Comparison of ENCODE assay signal across 10 cellular contexts in genomic region chr5:55633574-55634203, GRCh38.
A peak's percentile ranks its signal among the peaks of the same experiment; 100 is the strongest.
DNase-seq lines count a peak whose midpoint lies in the region; ATAC-seq and TF ChIP-seq lines count a peak whose summit lies in the region.
"Had no signal": no experiment of that assay in that cellular context is flagged by ENCODE, and none has a peak within 500 bp of the region (broad histone marks: within the 10 kb centered on the region; RNA-seq: fewer than 3 reads in every experiment).

No MANE protein-coding gene starts in this region.

- in situ Hi-C loops in KBM-7 (cut with MboI; ENCODE audit: low pct_unique_long_range_greater_than_20kb, low sequenced_read_pairs) = no loop called here

- H4K20me1 ChIP-seq in hepatocyte (ENCODE audit: insufficient read depth, poor library complexity, severe bottlenecking) = no peaks in the 10 kb centered on the region
- H4K20me1 ChIP-seq: BLaER1 treated with 17β-estradiol and CSF1 and Interleukin-3, amounts not matched to agents 10 nM and 100 nM had no signal

- H3K4me1 ChIP-seq in right cardiac atrium (ENCODE audit: control insufficient read depth, insufficient read depth, low read length) (peaks cover 6% of the 10 kb centered on the region), tibial nerve (peaks cover 0 to 56% (median 40%) of the 10 kb centered on the region in 4 donors), hepatocyte (ENCODE audit: insufficient read depth) (peaks cover 35% of the 10 kb centered on the region)

- TF ChIP-seq POLR2A in tibial nerve (IDR thresholded peaks at IDR 0.05) = no peak

- CTCF ChIA-PET in activated CD8-positive, alpha-beta memory T cell treated with anti-CD3 and anti-CD28 coated beads, Interleukin-2, amount 10 ng/mL, durations not matched to agents 7 days and 5 days (lab: Charles Lee) = no interaction called here
- CTCF ChIA-PET in activated CD8-positive, alpha-beta T cell treated with anti-CD3 and anti-CD28 coated beads for 36 hours (lab: Charles Lee) = no interaction called here

- H3K4me1 Mint-ChIP-seq in activated CD8-positive, alpha-beta memory T cell treated with anti-CD3 and anti-CD28 coated beads, Interleukin-2, amount 10 ng/mL, durations not matched to agents 7 days and 5 days = peaks cover 8% of the 10 kb centered on the region
- H3K4me1 Mint-ChIP-seq in activated CD8-positive, alpha-beta T cell treated with anti-CD3 and anti-CD28 coated beads for 36 hours (ENCODE audit: low read depth) = peaks cover 10% of the 10 kb centered on the region

- H3K9me3 ChIP-seq in right cardiac atrium (ENCODE audit: control insufficient read depth, low read length) (no peaks in the 10 kb centered on the region), tibial nerve (no peaks in the 10 kb centered on the region), hepatocyte (ENCODE audit: low read depth) (no peaks in the 10 kb centered on the region)
- H3K9me3 ChIP-seq: BLaER1 treated with 17β-estradiol and CSF1 and Interleukin-3, amounts not matched to agents 10 nM and 100 nM had no signal

- no peak for DNase-seq in activated CD8-positive, alpha-beta memory T cell treated with anti-CD3 and anti-CD28 coated beads, Interleukin-2, amount 10 ng/mL, durations not matched to agents 7 days and 5 days
- no peak for DNase-seq in activated CD8-positive, alpha-beta memory T cell treated with anti-CD3 and anti-CD28 coated beads for 24 hours
- DNase-seq in activated CD8-positive, alpha-beta T cell treated with anti-CD3 and anti-CD28 coated beads for 36 hours = peak; percentile 8
- peak; percentile 66 to 71 (median 69) for DNase-seq in right cardiac atrium
- DNase-seq in tibial nerve (ENCODE audit: low spot score in 2 of 2) = no peak
- no peak for DNase-seq in hepatocyte (ENCODE audit: low spot score)
- DNase-seq in KBM-7 = no peak
- DNase-seq in SKM-1 (lab: John Stamatoyannopoulos, UW; ENCODE audit: unreplicated experiment) = no peak
- DNase-seq: NCI-H1436 had no signal

- POLR2A ChIA-PET in activated CD8-positive, alpha-beta T cell treated with anti-CD3 and anti-CD28 coated beads for 36 hours (lab: Charles Lee) = no interaction called here

- WGBS in right cardiac atrium = 20% methylated on average over 4 of the region's 4 CpGs
- WGBS in tibial nerve, 2 donors = 54 to 67% methylated on average over 4 of the region's 4 CpGs
- 89% methylated on average over 4 of the region's 4 CpGs for WGBS in hepatocyte (ENCODE audit: low lambda C conversion rate, missing lambda C conversion rate)

- no peaks in the 10 kb centered on the region for H3K27me3 Mint-ChIP-seq in activated CD8-positive, alpha-beta memory T cell treated with anti-CD3 and anti-CD28 coated beads, Interleukin-2, amount 10 ng/mL, durations not matched to agents 7 days and 5 days
- H3K27me3 Mint-ChIP-seq in activated CD8-positive, alpha-beta T cell treated with anti-CD3 and anti-CD28 coated beads for 36 hours = no peaks in the 10 kb centered on the region

- H3K4me3 ChIP-seq in right cardiac atrium (ENCODE audit: low read length) = peak overlapping the region; percentile 25
- no peak overlapping the region for H3K4me3 ChIP-seq in tibial nerve
- no peak overlapping the region for H3K4me3 ChIP-seq in hepatocyte
- H3K4me3 ChIP-seq: BLaER1 treated with 17β-estradiol and CSF1 and Interleukin-3, amounts not matched to agents 10 nM and 100 nM had no signal

- no peaks in the 10 kb centered on the region for H3K9me3 Mint-ChIP-seq in activated CD8-positive, alpha-beta memory T cell treated with anti-CD3 and anti-CD28 coated beads, Interleukin-2, amount 10 ng/mL, durations not matched to agents 7 days and 5 days (ENCODE audit: low read depth)
- H3K9me3 Mint-ChIP-seq in activated CD8-positive, alpha-beta T cell treated with anti-CD3 and anti-CD28 coated beads for 36 hours = no peaks in the 10 kb centered on the region

- intact Hi-C loops in activated CD8-positive, alpha-beta T cell treated with anti-CD3 and anti-CD28 coated beads for 36 hours (cut with micrococcal nuclease) = no loop called here
- intact Hi-C loops in right cardiac atrium (cut with DNase I) = no loop called here

- no peaks in the 10 kb centered on the region for H3K9me2 ChIP-seq in hepatocyte (replicated peaks; ENCODE audit: insufficient read depth)

- ATAC-seq in activated CD8-positive, alpha-beta memory T cell treated with anti-CD3 and anti-CD28 coated beads, Interleukin-2, amount 10 ng/mL, durations not matched to agents 7 days and 5 days = peak; percentile 23
- peak; percentile 42 for ATAC-seq in activated CD8-positive, alpha-beta T cell treated with anti-CD3 and anti-CD28 coated beads for 36 hours
- peak; percentile 79 to 86 for ATAC-seq in right cardiac atrium

- H3K36me3 ChIP-seq in tibial nerve (peaks cover 0 to 2% (median 0%) of the 10 kb centered on the region in 3 donors), hepatocyte (replicated peaks; ENCODE audit: insufficient read depth, low read depth) (no peaks in the 10 kb centered on the region)

- H3K36me3 Mint-ChIP-seq in activated CD8-positive, alpha-beta memory T cell treated with anti-CD3 and anti-CD28 coated beads, Interleukin-2, amount 10 ng/mL, durations not matched to agents 7 days and 5 days = peaks cover 10% of the 10 kb centered on the region
- H3K36me3 Mint-ChIP-seq in activated CD8-positive, alpha-beta T cell treated with anti-CD3 and anti-CD28 coated beads for 36 hours (ENCODE audit: low read depth) = peaks cover 20% of the 10 kb centered on the region

- H3K4me2 ChIP-seq in hepatocyte = no peak overlapping the region
- H3K4me2 ChIP-seq: BLaER1 treated with 17β-estradiol and CSF1 and Interleukin-3, amounts not matched to agents 10 nM and 100 nM had no signal

- H3K27ac ChIP-seq in right cardiac atrium (ENCODE audit: low read length) = peak overlapping the region; percentile 83
- H3K27ac ChIP-seq in tibial nerve = peak overlapping the region; percentile 53 to 70 (median 65)
- no peak overlapping the region for H3K27ac ChIP-seq in hepatocyte
- H3K27ac ChIP-seq: BLaER1 treated with 17β-estradiol and CSF1 and Interleukin-3, amounts not matched to agents 10 nM and 100 nM had no signal

- H3K27me3 ChIP-seq in right cardiac atrium (ENCODE audit: control insufficient read depth, insufficient read depth) = no peaks in the 10 kb centered on the region
- no peaks in the 10 kb centered on the region for H3K27me3 ChIP-seq in tibial nerve
- H3K27me3 ChIP-seq in hepatocyte = no peaks in the 10 kb centered on the region
- H3K27me3 ChIP-seq: BLaER1 treated with 17β-estradiol and CSF1 and Interleukin-3, amounts not matched to agents 10 nM and 100 nM had no signal

- TF ChIP-seq EP300 in tibial nerve (IDR thresholded peaks at IDR 0.05) = no peak

- H3K27ac Mint-ChIP-seq in activated CD8-positive, alpha-beta memory T cell treated with anti-CD3 and anti-CD28 coated beads, Interleukin-2, amount 10 ng/mL, durations not matched to agents 7 days and 5 days = no peak overlapping the region
- H3K27ac Mint-ChIP-seq in activated CD8-positive, alpha-beta T cell treated with anti-CD3 and anti-CD28 coated beads for 36 hours = no peak overlapping the region

- H2AFZ ChIP-seq in hepatocyte = no peak overlapping the region

- no peak for TF ChIP-seq CTCF in activated CD8-positive, alpha-beta T cell treated with anti-CD3 and anti-CD28 coated beads for 36 hours (IDR thresholded peaks at IDR 0.05)
- TF ChIP-seq CTCF in tibial nerve (IDR thresholded peaks at IDR 0.05) (no peak), hepatocyte (IDR thresholded peaks at IDR 0.05; ENCODE audit: poor library complexity) (no peak)

- no peaks in the 10 kb centered on the region for H3K79me2 ChIP-seq in hepatocyte

- peak overlapping the region; percentile 0 for H3K4me3 Mint-ChIP-seq in activated CD8-positive, alpha-beta memory T cell treated with anti-CD3 and anti-CD28 coated beads, Interleukin-2, amount 10 ng/mL, durations not matched to agents 7 days and 5 days
- H3K4me3 Mint-ChIP-seq in activated CD8-positive, alpha-beta T cell treated with anti-CD3 and anti-CD28 coated beads for 36 hours = no peak overlapping the region

Comparison
In these comparisons a context has a peak if more than half of its experiments do, and no peak if none do; other contexts are left out.
1. ATAC-seq: peak in every context shown above with its lines; median percentile 82 in right cardiac atrium; 42 in activated CD8-positive, alpha-beta T cell treated with anti-CD3 and anti-CD28 coated beads for 36 hours; 23 in activated CD8-positive, alpha-beta memory T cell treated with anti-CD3 and anti-CD28 coated beads, Interleukin-2, amount 10 ng/mL, durations not matched to agents 7 days and 5 days.
2. DNase-seq: peak in activated CD8-positive, alpha-beta T cell treated with anti-CD3 and anti-CD28 coated beads for 36 hours (single experiment) and right cardiac atrium (3 of 3); none in activated CD8-positive, alpha-beta memory T cell treated with anti-CD3 and anti-CD28 coated beads, Interleukin-2, amount 10 ng/mL, durations not matched to agents 7 days and 5 days (single experiment), activated CD8-positive, alpha-beta memory T cell treated with anti-CD3 and anti-CD28 coated beads for 24 hours (single experiment), tibial nerve (0 of 2), hepatocyte (single experiment), KBM-7 (single experiment) and SKM-1 (single experiment).